Comparison of ENCODE assay signal across 8 cellular contexts in genomic region chr12:47758584-47758833, GRCh38. TPM values are rescaled to one million over a fixed set of nuclear protein-coding genes. Genes with fewer than 3 reads are reported as not detected.
DNase-seq lines count a peak whose midpoint lies in the region; ATAC-seq, FAIRE-seq and TF ChIP-seq lines count a peak whose summit lies in the region.

No MANE protein-coding gene starts in this region.

- ATAC-seq in activated CD8-positive, alpha-beta memory T cell treated with anti-CD3 and anti-CD28 coated beads, Interleukin-2, amount 10 ng/mL, durations not matched to agents 7 days and 5 days, result no peak
- ATAC-seq in K562 (no peak), lower lobe of right lung (no peak)

- H3K27me3 ChIP-seq in K562 (ENCODE audit: control insufficient read depth in 2 of 2, insufficient read depth in 2 of 2, low read length in 2 of 2), result no peaks in the 10 kb centered on the region
- H3K27me3 ChIP-seq in lower lobe of right lung (ENCODE audit: low read depth), result no peaks in the 10 kb centered on the region
- H3K27me3 ChIP-seq in thymus (ENCODE audit: control insufficient read depth, insufficient read depth), result peaks cover 3% of the 10 kb centered on the region

- peak overlapping the region; percentile 70 for H3K4me3 Mint-ChIP-seq in activated CD8-positive, alpha-beta memory T cell treated with anti-CD3 and anti-CD28 coated beads, Interleukin-2, amount 10 ng/mL, durations not matched to agents 7 days and 5 days

- H3K79me2 ChIP-seq in K562 (ENCODE audit: control insufficient read depth, insufficient read depth, low read length), result no peaks in the 10 kb centered on the region

- no peaks in the 10 kb centered on the region for H3K9me3 ChIP-seq in K562 (replicated peaks; ENCODE audit: control insufficient read depth, insufficient read depth, low read depth, low read length)
- H3K9me3 ChIP-seq in lower lobe of right lung, result no peaks in the 10 kb centered on the region
- no peaks in the 10 kb centered on the region for H3K9me3 ChIP-seq in thymus (ENCODE audit: control insufficient read depth)

- no peak overlapping the region for H3K27ac Mint-ChIP-seq in activated CD8-positive, alpha-beta memory T cell treated with anti-CD3 and anti-CD28 coated beads, Interleukin-2, amount 10 ng/mL, durations not matched to agents 7 days and 5 days

- DNase-seq in activated CD8-positive, alpha-beta memory T cell treated with anti-CD3 and anti-CD28 coated beads, Interleukin-2, amount 10 ng/mL, durations not matched to agents 7 days and 5 days, result no peak
- no peak for DNase-seq in activated CD8-positive, alpha-beta memory T cell treated with anti-CD3 and anti-CD28 coated beads, Interleukin-2, amount 50 U/mL, for 48 hours
- DNase-seq in K562 (ENCODE audit: extremely low read depth in 1 of 4, low spot score in 3 of 4) (no peak), lower lobe of right lung (no peak), SKM-1 treated with dmso at 0.1 percent for 144 hours (lab: John Stamatoyannopoulos, UW; ENCODE audit: unreplicated experiment) (no peak), retina (no peak), activated T-cell treated with anti-CD3 and anti-CD28 coated beads for 4 hours (no peak)

- TF ChIP-seq CTCF in K562 (IDR thresholded peaks at IDR 0.05 in 2 of 3, conservative IDR thresholded peaks at IDR 0.05 in 1 of 3; ENCODE audit: insufficient read depth in 2 of 3, low read depth in 1 of 3, low read length in 3 of 3) (no peak), lower lobe of right lung (IDR thresholded peaks at IDR 0.05) (no peak)

- no peak overlapping the region for H3K27ac ChIP-seq in K562 (ENCODE audit: extremely low read depth, low read depth, low read length)
- peak overlapping the region; percentile 84 for H3K27ac ChIP-seq in lower lobe of right lung
- H3K27ac ChIP-seq in thymus (ENCODE audit: low read depth), result peak overlapping the region; percentile 4

- no peaks in the 10 kb centered on the region for H3K9me1 ChIP-seq in K562 (ENCODE audit: control insufficient read depth, insufficient read depth, low read length)

- H4K20me1 ChIP-seq in K562 (replicated peaks; ENCODE audit: control insufficient read depth, insufficient read depth, low read length), result no peaks in the 10 kb centered on the region

- peak overlapping the region; percentile 97 for H2AFZ ChIP-seq in K562 (ENCODE audit: low read depth, low read length)

- H3K9ac ChIP-seq in K562 (ENCODE audit: insufficient read depth in 1 of 2, low read depth in 2 of 2, low read length in 2 of 2), result peak overlapping the region; percentile 76 to 88; a peak in 3 of 4 replicates

- H3K9me3 Mint-ChIP-seq in activated CD8-positive, alpha-beta memory T cell treated with anti-CD3 and anti-CD28 coated beads, Interleukin-2, amount 10 ng/mL, durations not matched to agents 7 days and 5 days (ENCODE audit: low read depth), result no peaks in the 10 kb centered on the region

- CTCF ChIA-PET in activated CD8-positive, alpha-beta memory T cell treated with anti-CD3 and anti-CD28 coated beads, Interleukin-2, amount 10 ng/mL, durations not matched to agents 7 days and 5 days (lab: Charles Lee), result interaction anchor here (0.7 to 26.5 kb wide), 13 partner anchors 14 to 128 kb away, joined by 3 to 954 read pairs (median 4); partner anchors contain the start of gene SLC48A1
- CTCF ChIA-PET in K562 (lab: Yijun Ruan, JAX; ENCODE audit: low intra/inter-chr PET ratio), result interaction anchor here (0.6 to 1.6 kb wide), 6 partner anchors 20 to 1259 kb away, joined by 3 to 9 read pairs (median 4); no protein-coding TSS in a partner anchor

- no TSS peak for BruUV-seq in K562 (replicated peaks; lab: Mats Ljungman, UMichigan)

- POLR2A ChIA-PET in K562 (lab: Yijun Ruan, JAX), result interaction anchor here (0.8 to 2.3 kb wide), 10 partner anchors 9 to 53 kb away, joined by 3 to 7 read pairs (median 4); partner anchors contain the start of gene RPAP3

- no peak for TF ChIP-seq EP300 in K562 (IDR thresholded peaks at IDR 0.05; ENCODE audit: low read length)

- H3K4me1 ChIP-seq in K562 (replicated peaks in 1 of 2; ENCODE audit: control insufficient read depth in 2 of 2, insufficient read depth in 2 of 2, low read length in 2 of 2), result peaks cover 13 to 22% of the 10 kb centered on the region in 2 experiments; a peak in 4 of 5 replicates
- H3K4me1 ChIP-seq in lower lobe of right lung, result peaks cover 53% of the 10 kb centered on the region
- H3K4me1 ChIP-seq in thymus (ENCODE audit: control insufficient read depth, insufficient read depth, low read length), result peaks cover 25% of the 10 kb centered on the region

- H3K4me1 Mint-ChIP-seq in activated CD8-positive, alpha-beta memory T cell treated with anti-CD3 and anti-CD28 coated beads, Interleukin-2, amount 10 ng/mL, durations not matched to agents 7 days and 5 days, result peaks cover 46% of the 10 kb centered on the region

- in situ Hi-C loops in K562 (cut with MboI), result no loop called here

- FAIRE-seq in K562 (lab: Jason Lieb, UNC), result no peak

- WGBS in K562 (ENCODE audit: insufficient coverage, low coverage, missing lambda C conversion rate), result 15% methylated on average over 6 of the region's 10 CpGs
- WGBS in thymus, result 2% methylated on average over 10 of the region's 10 CpGs

- H3K36me3 Mint-ChIP-seq in activated CD8-positive, alpha-beta memory T cell treated with anti-CD3 and anti-CD28 coated beads, Interleukin-2, amount 10 ng/mL, durations not matched to agents 7 days and 5 days, result no peaks in the 10 kb centered on the region

- H3K27me3 Mint-ChIP-seq in activated CD8-positive, alpha-beta memory T cell treated with anti-CD3 and anti-CD28 coated beads, Interleukin-2, amount 10 ng/mL, durations not matched to agents 7 days and 5 days, result peaks cover 2% of the 10 kb centered on the region

- H3K36me3 ChIP-seq in K562 (ENCODE audit: control insufficient read depth, insufficient read depth, low read length) (no peaks in the 10 kb centered on the region), lower lobe of right lung (no peaks in the 10 kb centered on the region), thymus (ENCODE audit: control insufficient read depth, insufficient read depth) (no peaks in the 10 kb centered on the region)

- TF ChIP-seq RAD21 in K562 (CRISPR knock-in tag; conservative IDR thresholded peaks at IDR 0.05 in 1 of 2, IDR thresholded peaks at IDR 0.05 in 1 of 2), result no peak

- peak overlapping the region; percentile 88 for H3K4me2 ChIP-seq in K562 (ENCODE audit: insufficient read depth, low read length)

- intact Hi-C loops in K562 (cut with micrococcal nuclease) (no loop called here), lower lobe of right lung (cut with DNase I) (no loop called here)

- H3K4me3 ChIP-seq in K562, result peak overlapping the region; percentile 57
- H3K4me3 ChIP-seq in lower lobe of right lung, result peak overlapping the region; percentile 68
- peak overlapping the region; percentile 57 for H3K4me3 ChIP-seq in thymus (ENCODE audit: low read length)

- no peak for TF ChIP-seq POLR2A in K562 (conservative IDR thresholded peaks at IDR 0.05)

RNA-seq across cellular contexts. Expression of gene RAPGEF3, which starts 0.2 kb away (rescaled TPM):
- 1 to 10 TPM; 1.5 to 1.9 TPM for total RNA-seq in activated CD8-positive, alpha-beta memory T cell treated with anti-CD3 and anti-CD28 coated beads, Interleukin-2, amount 10 ng/mL, durations not matched to agents 7 days and 5 days
- total RNA-seq in K562 (2011; cell fraction: chromatin; rRNA removed; ENCODE audit: low replicate concordance), result 1.5 and 4.3 TPM in 2 replicates
- 2.2 and 2.3 TPM in 2 replicates for total RNA-seq in K562 (2011; cell fraction: nucleolus; rRNA removed)
- total RNA-seq in K562 (2011; cell fraction: nucleoplasm; rRNA removed), result 1.7 and 2.3 TPM in 2 replicates
- total RNA-seq in K562 (2014; rRNA removed) (0.45 and 0.78 TPM in 2 replicates), K562 (2014; rRNA removed; fragmentation: Illumina TruSeq; extraction: Trizol) (0.15 and 0.16 TPM in 2 replicates), K562 (2015; rRNA removed; fragmentation: Illumina TruSeq; extraction: Trizol) (0.15 and 0.33 TPM in 2 replicates), K562 (2021) (0.78 and 1.3 TPM in 2 replicates), lower lobe of right lung (44.5 TPM)
- polyA plus RNA-seq in K562 (2011; rRNA removed) (0.38 and 0.61 TPM in 2 replicates), K562 (2014; fragmentation: Illumina TruSeq; extraction: Trizol) (0.37 and 0.43 TPM in 2 replicates), K562 (2014; fragmentation: Nextera tagmentation; extraction: Ambion mirVana) (under 1 TPM in 1 of 2 experiments, not detected in 1; 0.03 TPM), K562 (2014; rRNA removed) (0.44 and 1.1 TPM in 2 replicates), thymus (20.9 TPM)
- polyA plus RNA-seq in K562 (2011; cell fraction: cytosol; rRNA removed), result 0.49 and 0.50 TPM in 2 replicates
- polyA plus RNA-seq in K562 (2011; cell fraction: nucleus; rRNA removed), result 2.9 and 5.0 TPM in 2 replicates
- polyA plus RNA-seq in K562 (2012), result 0.76 and 2.1 TPM in 2 replicates
- 0.60 and 0.78 TPM in 2 replicates for polyA minus RNA-seq in K562 (2011; rRNA and poly(A)+ RNA removed)
- polyA minus RNA-seq in K562 (2011; cell fraction: cytosol; rRNA and poly(A)+ RNA removed), result not detected in 2 replicates
- 1.3 and 3.3 TPM in 2 replicates for polyA minus RNA-seq in K562 (2011; cell fraction: nucleus; rRNA and poly(A)+ RNA removed)

RNA-seq across cellular contexts. Expression of gene SLC48A1, which starts 14.5 kb away (rescaled TPM):
- total RNA-seq in activated CD8-positive, alpha-beta memory T cell treated with anti-CD3 and anti-CD28 coated beads, Interleukin-2, amount 10 ng/mL, durations not matched to agents 7 days and 5 days, result 10 to 100 TPM; 13.9 to 18.5 TPM
- total RNA-seq in K562 (2011; cell fraction: chromatin; rRNA removed; ENCODE audit: low replicate concordance), result 18.5 and 36.8 TPM in 2 replicates
- 31.2 and 31.5 TPM in 2 replicates for total RNA-seq in K562 (2011; cell fraction: nucleolus; rRNA removed)
- total RNA-seq in K562 (2011; cell fraction: nucleoplasm; rRNA removed), result 45.5 and 69.2 TPM in 2 replicates
- total RNA-seq in K562 (2014; rRNA removed) (16.3 and 25.4 TPM in 2 replicates), K562 (2014; rRNA removed; fragmentation: Illumina TruSeq; extraction: Trizol) (13.1 and 18.3 TPM in 2 replicates), K562 (2015; rRNA removed; fragmentation: Illumina TruSeq; extraction: Trizol) (16.1 and 16.2 TPM in 2 replicates), K562 (2021) (37.5 and 41.9 TPM in 2 replicates), lower lobe of right lung (39.9 TPM)
- polyA plus RNA-seq in K562 (2011; rRNA removed) (10.7 and 15.7 TPM in 2 replicates), K562 (2014; fragmentation: Illumina TruSeq; extraction: Trizol) (28.6 and 30.4 TPM in 2 replicates), K562 (2014; fragmentation: Nextera tagmentation; extraction: Ambion mirVana) (10 to 100 TPM; 23.5 to 26.9 TPM), K562 (2014; rRNA removed) (18.7 and 23.6 TPM in 2 replicates), thymus (9.3 TPM)
- 16.7 and 26.0 TPM in 2 replicates for polyA plus RNA-seq in K562 (2011; cell fraction: cytosol; rRNA removed)
- polyA plus RNA-seq in K562 (2011; cell fraction: nucleus; rRNA removed), result 25.7 and 35.1 TPM in 2 replicates
- polyA plus RNA-seq in K562 (2012), result 22.2 and 44.4 TPM in 2 replicates
- polyA minus RNA-seq in K562 (2011; rRNA and poly(A)+ RNA removed), result 7.6 and 8.9 TPM in 2 replicates
- polyA minus RNA-seq in K562 (2011; cell fraction: cytosol; rRNA and poly(A)+ RNA removed), result 14.8 and 17.6 TPM in 2 replicates
- polyA minus RNA-seq in K562 (2011; cell fraction: nucleus; rRNA and poly(A)+ RNA removed), result 6.9 and 11.6 TPM in 2 replicates

RNA-seq across cellular contexts. Expression of gene ENDOU, which starts 33.2 kb away (rescaled TPM):
- total RNA-seq in activated CD8-positive, alpha-beta memory T cell treated with anti-CD3 and anti-CD28 coated beads, Interleukin-2, amount 10 ng/mL, durations not matched to agents 7 days and 5 days, result not detected
- not detected in 2 replicates for total RNA-seq in K562 (2011; cell fraction: chromatin; rRNA removed; ENCODE audit: low replicate concordance)
- not detected in 2 replicates for total RNA-seq in K562 (2011; cell fraction: nucleolus; rRNA removed)
- not detected in 2 replicates for total RNA-seq in K562 (2011; cell fraction: nucleoplasm; rRNA removed)
- total RNA-seq in K562 (2014; rRNA removed) (0.04 TPM in 1 of 2 replicates, not detected in the other), K562 (2014; rRNA removed; fragmentation: Illumina TruSeq; extraction: Trizol) (not detected in 2 replicates), K562 (2015; rRNA removed; fragmentation: Illumina TruSeq; extraction: Trizol) (not detected in 2 replicates), K562 (2021) (not detected in 2 replicates), lower lobe of right lung (not detected)
- polyA plus RNA-seq in K562 (2011; rRNA removed) (0.03 TPM in 1 of 2 replicates, not detected in the other), K562 (2014; fragmentation: Illumina TruSeq; extraction: Trizol) (not detected in 2 replicates), K562 (2014; fragmentation: Nextera tagmentation; extraction: Ambion mirVana) (not detected), K562 (2014; rRNA removed) (not detected in 2 replicates), thymus (1.3 TPM)
- polyA plus RNA-seq in K562 (2011; cell fraction: cytosol; rRNA removed), result 0.04 TPM in 1 of 2 replicates, not detected in the other
- polyA plus RNA-seq in K562 (2011; cell fraction: nucleus; rRNA removed), result 0.16 TPM in 1 of 2 replicates, not detected in the other
- polyA plus RNA-seq in K562 (2012), result 0.17 TPM in 1 of 2 replicates, not detected in the other
- polyA minus RNA-seq in K562 (2011; rRNA and poly(A)+ RNA removed), result 0.12 TPM in 1 of 2 replicates, not detected in the other
- not detected in 2 replicates for polyA minus RNA-seq in K562 (2011; cell fraction: cytosol; rRNA and poly(A)+ RNA removed)
- not detected in 2 replicates for polyA minus RNA-seq in K562 (2011; cell fraction: nucleus; rRNA and poly(A)+ RNA removed)

RNA-seq across cellular contexts. Expression of gene RPAP3, which starts 52.7 kb away (rescaled TPM):
- 10 to 100 TPM; 41.3 to 51.4 TPM for total RNA-seq in activated CD8-positive, alpha-beta memory T cell treated with anti-CD3 and anti-CD28 coated beads, Interleukin-2, amount 10 ng/mL, durations not matched to agents 7 days and 5 days
- 20.5 and 93.3 TPM in 2 replicates for total RNA-seq in K562 (2011; cell fraction: chromatin; rRNA removed; ENCODE audit: low replicate concordance)
- 6.8 and 10.9 TPM in 2 replicates for total RNA-seq in K562 (2011; cell fraction: nucleolus; rRNA removed)
- total RNA-seq in K562 (2011; cell fraction: nucleoplasm; rRNA removed), result 27.2 and 35.5 TPM in 2 replicates
- total RNA-seq in K562 (2014; rRNA removed) (34.2 and 44.0 TPM in 2 replicates), K562 (2014; rRNA removed; fragmentation: Illumina TruSeq; extraction: Trizol) (68.9 and 93.0 TPM in 2 replicates), K562 (2015; rRNA removed; fragmentation: Illumina TruSeq; extraction: Trizol) (70.2 and 75.8 TPM in 2 replicates), K562 (2021) (54.1 and 57.1 TPM in 2 replicates), lower lobe of right lung (20.2 TPM)
- polyA plus RNA-seq in K562 (2011; rRNA removed) (31.2 and 50.6 TPM in 2 replicates), K562 (2014; fragmentation: Illumina TruSeq; extraction: Trizol) (74.4 and 92.1 TPM in 2 replicates), K562 (2014; fragmentation: Nextera tagmentation; extraction: Ambion mirVana) (10 to 100 TPM; 40.0 to 50.9 TPM), K562 (2014; rRNA removed) (62.4 and 69.0 TPM in 2 replicates), thymus (20.9 TPM)
- polyA plus RNA-seq in K562 (2011; cell fraction: cytosol; rRNA removed), result 4.7 and 9.4 TPM in 2 replicates
- 7.0 and 13.4 TPM in 2 replicates for polyA plus RNA-seq in K562 (2011; cell fraction: nucleus; rRNA removed)
- polyA plus RNA-seq in K562 (2012), result 39.9 and 43.0 TPM in 2 replicates
- polyA minus RNA-seq in K562 (2011; rRNA and poly(A)+ RNA removed), result 39.2 and 49.2 TPM in 2 replicates
- 14.5 and 19.5 TPM in 2 replicates for polyA minus RNA-seq in K562 (2011; cell fraction: cytosol; rRNA and poly(A)+ RNA removed)
- 19.5 and 30.1 TPM in 2 replicates for polyA minus RNA-seq in K562 (2011; cell fraction: nucleus; rRNA and poly(A)+ RNA removed)
